8 cellular contexts compared by ENCODE assay signal in the genomic region with DNA sequence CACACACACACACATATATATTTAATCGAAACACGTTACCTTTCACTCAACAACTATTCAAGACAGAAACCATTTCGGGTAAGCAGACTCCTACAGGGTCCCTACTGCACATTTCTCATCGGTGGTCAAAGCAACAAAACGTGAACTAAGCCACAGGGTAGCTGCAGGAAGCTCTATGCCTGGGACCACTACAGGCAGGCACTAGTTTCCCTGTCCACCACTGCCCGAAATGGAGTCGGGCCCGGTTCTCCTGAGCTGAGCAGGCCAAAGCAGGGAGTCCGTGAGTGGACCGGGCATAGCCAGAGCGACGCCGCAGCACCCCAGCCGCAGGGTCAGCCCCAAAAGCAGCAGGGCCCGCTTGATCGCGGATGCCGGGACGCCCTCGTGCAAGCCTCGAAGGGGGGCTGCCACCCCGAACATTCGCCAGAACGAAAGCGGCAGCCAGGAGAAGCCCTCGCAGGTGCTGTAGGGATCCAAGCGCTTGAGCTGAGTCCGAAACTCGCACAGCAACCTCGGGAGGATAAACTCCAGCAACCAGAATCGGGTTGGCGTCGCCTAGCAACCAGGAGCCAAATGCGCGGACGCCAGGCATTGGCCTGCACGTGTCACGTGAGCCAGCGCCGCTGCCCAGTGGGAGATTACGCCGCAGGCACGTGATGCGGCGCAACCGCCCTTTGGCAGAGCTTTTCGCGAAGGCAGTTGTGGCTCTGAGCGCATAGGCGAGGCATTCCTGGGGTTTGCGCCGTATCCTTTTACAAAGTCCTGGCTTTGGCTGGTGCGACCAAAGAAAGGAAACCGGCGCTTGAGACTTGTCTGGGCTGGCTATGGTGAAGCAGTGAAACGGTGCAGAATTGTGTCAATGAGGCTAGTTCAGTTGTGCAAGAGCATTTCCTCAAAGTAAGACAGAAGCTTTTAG. TPM values are rescaled to one million over a fixed set of nuclear protein-coding genes. Genes with fewer than 3 reads are reported as not detected.
A peak's percentile ranks its signal among the peaks of the same experiment; 100 is the strongest.
DNase-seq lines count a peak whose midpoint lies in the region; ATAC-seq and TF ChIP-seq lines count a peak whose summit lies in the region.

No MANE protein-coding gene starts in this region.

- H3K9me3 ChIP-seq in left ventricle myocardium inferior (replicated peaks), result no peaks in the 10 kb centered on the region

- ATAC-seq in HG02610 (IDR thresholded peaks at IDR 0.05; ENCODE audit: unreplicated experiment), result peak; percentile 89

- peak overlapping the region; percentile 87 for H3K27ac ChIP-seq in left ventricle myocardium inferior (replicated peaks)

- peak overlapping the region; percentile 80 for H3K27ac Mint-ChIP-seq in T-helper 2 cell treated with Interferon-gamma antibody and Interleukin-4, amounts not matched to agents 5 μg/mL and 100 μg/mL, for 36 hours
- peak overlapping the region; percentile 82 for H3K27ac Mint-ChIP-seq in type B pancreatic cell

- no peaks in the 10 kb centered on the region for H3K36me3 Mint-ChIP-seq in T-helper 2 cell treated with Interferon-gamma antibody and Interleukin-4, amounts not matched to agents 5 μg/mL and 100 μg/mL, for 36 hours (ENCODE audit: low read depth)
- no peaks in the 10 kb centered on the region for H3K36me3 Mint-ChIP-seq in type B pancreatic cell

- H3K36me3 ChIP-seq in left ventricle myocardium inferior, result no peaks in the 10 kb centered on the region

- H3K4me3 Mint-ChIP-seq in T-helper 2 cell treated with Interferon-gamma antibody and Interleukin-4, amounts not matched to agents 5 μg/mL and 100 μg/mL, for 36 hours, result peak overlapping the region; percentile 83
- peak overlapping the region; percentile 87 for H3K4me3 Mint-ChIP-seq in type B pancreatic cell

- H3K4me1 ChIP-seq in left ventricle myocardium inferior, result peaks cover 35% of the 10 kb centered on the region

- H3K4me3 ChIP-seq in GM08714 (ENCODE audit: low read length) (peak overlapping the region; percentile 49), left ventricle myocardium inferior (peak overlapping the region; percentile 73)

- peaks cover 9% of the 10 kb centered on the region for H3K4me1 Mint-ChIP-seq in T-helper 2 cell treated with Interferon-gamma antibody and Interleukin-4, amounts not matched to agents 5 μg/mL and 100 μg/mL, for 36 hours (ENCODE audit: low read depth)
- peaks cover 14% of the 10 kb centered on the region for H3K4me1 Mint-ChIP-seq in type B pancreatic cell (ENCODE audit: unreplicated experiment)

- H3K9me3 Mint-ChIP-seq in T-helper 2 cell treated with Interferon-gamma antibody and Interleukin-4, amounts not matched to agents 5 μg/mL and 100 μg/mL, for 36 hours, result peaks cover 6% of the 10 kb centered on the region
- H3K9me3 Mint-ChIP-seq in type B pancreatic cell, result no peaks in the 10 kb centered on the region

- peaks cover 7% of the 10 kb centered on the region for H3K27me3 Mint-ChIP-seq in T-helper 2 cell treated with Interferon-gamma antibody and Interleukin-4, amounts not matched to agents 5 μg/mL and 100 μg/mL, for 36 hours (ENCODE audit: low read depth)
- H3K27me3 Mint-ChIP-seq in type B pancreatic cell, result no peaks in the 10 kb centered on the region

- TF ChIP-seq CTCF in left ventricle myocardium inferior (IDR thresholded peaks at IDR 0.05; ENCODE audit: borderline replicate concordance) (no peak), type B pancreatic cell (conservative IDR thresholded peaks at IDR 0.05) (no peak)

- intact Hi-C loops in left ventricle myocardium inferior (cut with micrococcal nuclease), result loop anchor here (10.0 kb wide), 1 partner anchor 59 kb away; no protein-coding TSS in a partner anchor
- intact Hi-C loops in posterior vena cava (cut with DNase I), result no loop called here

- H3K27me3 ChIP-seq in left ventricle myocardium inferior (ENCODE audit: low read depth), result no peaks in the 10 kb centered on the region

- peak; percentile 77 for DNase-seq in NCI-H1417 treated with DMSO at 0.1 percent for 48 hours (lab: John Stamatoyannopoulos, UW)
- DNase-seq in T-helper 2 cell treated with Interferon-gamma antibody and Interleukin-4, amounts not matched to agents 5 μg/mL and 100 μg/mL, for 36 hours (ENCODE audit: low spot score), result peak; percentile 91
- DNase-seq in anterior cingulate cortex (lab: John Stamatoyannopoulos, UW), result peak; percentile 87 to 98 (median 94)
- peak; percentile 97 for DNase-seq in left ventricle myocardium inferior
- DNase-seq in posterior vena cava (ENCODE audit: low spot score), result peak; percentile 99
- peak; percentile 97 for DNase-seq in type B pancreatic cell (ENCODE audit: extremely low spot score, unreplicated experiment)

RNA-seq across cellular contexts. Expression of a gene that starts 13.9 kb away (rescaled TPM):
- 22.5 TPM for total RNA-seq in left ventricle myocardium inferior
- total RNA-seq in posterior vena cava, result 10 to 100 TPM; 23.8 to 27.4 TPM
- 38.7 and 53.9 TPM in 2 replicates for total RNA-seq in type B pancreatic cell (ENCODE audit: low replicate concordance)

RNA-seq across cellular contexts. Expression of a gene that starts 18.5 kb away (rescaled TPM):
- total RNA-seq in left ventricle myocardium inferior (not detected), posterior vena cava (under 1 TPM in 1 of 2 donors, not detected in 1; 0.14 TPM), type B pancreatic cell (ENCODE audit: low replicate concordance) (5.4 and 7.2 TPM in 2 replicates)

Comparison
In these comparisons a context has a peak if more than half of its experiments do, and no peak if none do; other contexts are left out.
1. Peak in every context shown above with its lines: DNase-seq, ATAC-seq, H3K4me3 ChIP-seq and H3K27ac ChIP-seq.